14 cellular contexts compared by ENCODE assay signal in the genomic region with DNA sequence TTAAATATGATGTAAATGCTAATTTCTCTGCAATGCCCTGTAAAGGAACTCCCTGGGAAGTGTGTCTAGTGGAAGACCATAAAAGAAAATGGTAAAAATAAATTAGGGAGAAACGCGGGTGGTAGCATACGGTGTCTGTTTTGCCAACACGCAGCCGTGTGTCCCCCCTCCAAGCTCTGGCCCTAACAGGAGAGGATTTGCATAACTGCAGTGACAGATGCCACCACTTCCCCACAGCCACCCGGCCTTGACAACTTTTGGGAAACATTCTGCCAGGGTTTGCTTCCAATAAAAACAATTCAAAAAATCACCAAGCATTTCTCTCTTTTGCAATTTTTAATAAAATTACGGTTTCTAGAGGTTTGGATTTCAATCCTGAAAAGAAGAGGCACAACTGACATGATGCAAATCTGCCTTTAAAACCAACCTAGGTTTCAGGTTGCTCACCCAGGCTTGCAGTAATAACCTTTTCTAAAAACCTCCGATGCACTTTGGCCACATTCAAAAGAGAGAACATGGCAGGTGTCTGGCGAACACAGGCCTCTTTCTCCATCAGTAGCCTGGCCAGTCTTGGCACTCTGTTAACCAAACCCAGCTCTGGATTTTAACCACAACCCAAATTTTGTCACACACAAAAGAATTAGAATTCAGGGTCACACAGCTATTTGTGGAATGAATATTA. TPM values are rescaled to one million over a fixed set of nuclear protein-coding genes. Genes with fewer than 3 reads are reported as not detected.
"Had no signal": no experiment of that assay in that cellular context is flagged by ENCODE, and none has a peak within 500 bp of the region (broad histone marks: within the 10 kb centered on the region; RNA-seq: fewer than 3 reads in every experiment).

No MANE protein-coding gene starts in this region.

- DNase-seq: activated naive CD4-positive, alpha-beta T cell treated with Interleukin-2 at 50 U/mL for 16 hours; brain microvascular endothelial cell; effector memory CD4-positive, alpha-beta T cell; foreskin melanocyte; heart left ventricle; immature natural killer cell; ovary; T-helper 2 cell had no signal

- H3K9ac ChIP-seq: neural progenitor cell had no signal

- H3K27me3 Mint-ChIP-seq: central memory CD8-positive, alpha-beta T cell; stimulated activated naive CD8-positive, alpha-beta T cell treated with anti-CD3 and anti-CD28 coated beads, Interleukin-15, Interleukin-2, amounts not matched to agents 100 ng/mL and 50 ng/mL, for 24 hours had no signal

- H3K27ac Mint-ChIP-seq: activated T-helper 17 cell treated with anti-CD3 and anti-CD28 coated beads, Interleukin-2, amount 50 U/mL, for 72 hours; immature natural killer cell; neural progenitor cell; stimulated activated naive CD8-positive, alpha-beta T cell treated with anti-CD3 and anti-CD28 coated beads, Interleukin-15, Interleukin-2, amounts not matched to agents 100 ng/mL and 50 ng/mL, for 24 hours had no signal

- H3K4me3 Mint-ChIP-seq: activated T-helper 17 cell treated with anti-CD3 and anti-CD28 coated beads, Interleukin-2, amount 50 U/mL, for 72 hours; central memory CD8-positive, alpha-beta T cell; immature natural killer cell; neural progenitor cell; stimulated activated naive CD8-positive, alpha-beta T cell treated with anti-CD3 and anti-CD28 coated beads, Interleukin-15, Interleukin-2, amounts not matched to agents 100 ng/mL and 50 ng/mL, for 24 hours had no signal

- ATAC-seq: activated T-helper 17 cell treated with anti-CD3 and anti-CD28 coated beads, Interleukin-2, amount 50 U/mL, for 72 hours; heart left ventricle; sciatic nerve had no signal

- H3K4me1 ChIP-seq: neural progenitor cell had no signal

- H3K27ac ChIP-seq: brain microvascular endothelial cell, heart left ventricle, neural progenitor cell, ovary, thoracic aorta had no signal

- H3K9me3 Mint-ChIP-seq: activated T-helper 17 cell treated with anti-CD3 and anti-CD28 coated beads, Interleukin-2, amount 50 U/mL, for 72 hours; central memory CD8-positive, alpha-beta T cell; immature natural killer cell; neural progenitor cell; stimulated activated naive CD8-positive, alpha-beta T cell treated with anti-CD3 and anti-CD28 coated beads, Interleukin-15, Interleukin-2, amounts not matched to agents 100 ng/mL and 50 ng/mL, for 24 hours had no signal

- H3K36me3 Mint-ChIP-seq: immature natural killer cell, neural progenitor cell had no signal

- H2AFZ ChIP-seq: neural progenitor cell had no signal

- H3K9me3 ChIP-seq: heart left ventricle, ovary, thoracic aorta had no signal

- H3K27me3 ChIP-seq: brain microvascular endothelial cell, neural progenitor cell, ovary had no signal

- H3K4me3 ChIP-seq: heart left ventricle, neural progenitor cell, ovary, thoracic aorta had no signal

- H3K36me3 ChIP-seq: brain microvascular endothelial cell, heart left ventricle, neural progenitor cell, ovary, thoracic aorta had no signal

- H3K4me2 ChIP-seq: neural progenitor cell had no signal

- H3K4me1 Mint-ChIP-seq: activated T-helper 17 cell treated with anti-CD3 and anti-CD28 coated beads, Interleukin-2, amount 50 U/mL, for 72 hours; neural progenitor cell had no signal

RNA-seq across cellular contexts. Expression of a gene that starts 55.6 kb away (rescaled TPM):
- total RNA-seq: activated T-helper 17 cell treated with anti-CD3 and anti-CD28 coated beads, Interleukin-2, amount 50 U/mL, for 72 hours had no signal
